ENCODE assay signal across 31 cellular contexts in the genomic region with DNA sequence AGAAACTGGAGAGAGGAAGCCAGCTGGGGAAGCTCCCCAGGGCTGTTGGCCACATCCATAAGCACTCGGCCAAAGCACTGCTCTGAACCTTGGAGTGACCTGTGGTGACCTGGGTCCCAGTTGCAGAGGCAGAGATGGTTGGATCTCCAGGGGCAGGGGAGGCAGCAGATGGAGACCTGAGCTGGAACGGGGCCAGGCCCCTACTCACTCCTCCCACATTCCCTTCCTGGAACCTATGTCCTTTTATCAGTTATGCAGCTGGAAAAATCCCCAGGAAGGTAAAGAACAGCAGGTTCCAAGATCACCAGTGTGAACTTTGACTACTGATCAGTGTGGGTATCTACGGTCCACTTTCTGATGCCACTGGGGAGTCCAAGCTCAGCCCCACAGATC. TPM values are rescaled to one million over a fixed set of nuclear protein-coding genes. Genes with fewer than 3 reads are reported as not detected.
"Had no signal": no experiment of that assay in that cellular context is flagged by ENCODE, and none has a peak within 500 bp of the region (broad histone marks: within the 10 kb centered on the region; RNA-seq: fewer than 3 reads in every experiment).

No MANE protein-coding gene starts in this region.

- ATAC-seq: activated CD4-positive, alpha-beta T cell treated with anti-CD3 and anti-CD28 coated beads for 36 hours; activated CD8-positive, alpha-beta memory T cell treated with anti-CD3 and anti-CD28 coated beads, Interleukin-2, amount 10 ng/mL, durations not matched to agents 7 days and 5 days; activated CD8-positive, alpha-beta T cell treated with anti-CD3 and anti-CD28 coated beads, Interleukin-2, amount 10 ng/mL, durations not matched to agents 7 days and 5 days; foreskin keratinocyte; gastrocnemius medialis; heart left ventricle had no signal

- H3K36me3 ChIP-seq: esophagus muscularis mucosa, gastrocnemius medialis, heart left ventricle had no signal

- H3K9me3 Mint-ChIP-seq: activated CD4-positive, alpha-beta memory T cell treated with anti-CD3 and anti-CD28 coated beads for 36 hours; activated CD4-positive, alpha-beta T cell treated with anti-CD3 and anti-CD28 coated beads, Interleukin-2, amount 10 ng/mL, durations not matched to agents 24 days and 14 days; activated naive CD4-positive, alpha-beta T cell treated with anti-CD3 and anti-CD28 coated beads, Interleukin-2, amount 10 ng/mL, durations not matched to agents 7 days and 5 days had no signal

- H3K36me3 Mint-ChIP-seq: activated CD4-positive, alpha-beta memory T cell treated with anti-CD3 and anti-CD28 coated beads for 36 hours; activated CD8-positive, alpha-beta memory T cell treated with anti-CD3 and anti-CD28 coated beads, Interleukin-2, amount 10 ng/mL, durations not matched to agents 7 days and 5 days; activated naive CD4-positive, alpha-beta T cell treated with anti-CD3 and anti-CD28 coated beads, Interleukin-2, amount 10 ng/mL, durations not matched to agents 7 days and 5 days; activated naive CD8-positive, alpha-beta T cell had no signal

- H3K27ac ChIP-seq: esophagus muscularis mucosa, foreskin keratinocyte, gastrocnemius medialis, heart left ventricle had no signal

- H3K27ac Mint-ChIP-seq: activated CD4-positive, alpha-beta memory T cell treated with anti-CD3 and anti-CD28 coated beads for 36 hours; activated CD4-positive, alpha-beta T cell treated with anti-CD3 and anti-CD28 coated beads for 36 hours; activated CD4-positive, alpha-beta T cell treated with anti-CD3 and anti-CD28 coated beads, Interleukin-2, amount 10 ng/mL, durations not matched to agents 24 days and 14 days; activated CD8-positive, alpha-beta memory T cell treated with anti-CD3 and anti-CD28 coated beads, Interleukin-2, amount 10 ng/mL, durations not matched to agents 7 days and 5 days; activated CD8-positive, alpha-beta T cell treated with anti-CD3 and anti-CD28 coated beads, Interleukin-2, amount 10 ng/mL, durations not matched to agents 7 days and 5 days; activated naive CD4-positive, alpha-beta T cell treated with anti-CD3 and anti-CD28 coated beads, Interleukin-2, amount 10 ng/mL, durations not matched to agents 7 days and 5 days; activated naive CD8-positive, alpha-beta T cell had no signal

- H3K27me3 Mint-ChIP-seq: activated CD8-positive, alpha-beta memory T cell treated with anti-CD3 and anti-CD28 coated beads, Interleukin-2, amount 10 ng/mL, durations not matched to agents 7 days and 5 days had no signal

- H3K4me3 Mint-ChIP-seq: activated CD4-positive, alpha-beta memory T cell treated with anti-CD3 and anti-CD28 coated beads for 36 hours; activated CD4-positive, alpha-beta T cell treated with anti-CD3 and anti-CD28 coated beads for 36 hours; activated CD4-positive, alpha-beta T cell treated with anti-CD3 and anti-CD28 coated beads, Interleukin-2, amount 10 ng/mL, durations not matched to agents 24 days and 14 days; activated CD8-positive, alpha-beta memory T cell treated with anti-CD3 and anti-CD28 coated beads, Interleukin-2, amount 10 ng/mL, durations not matched to agents 7 days and 5 days; activated CD8-positive, alpha-beta T cell treated with anti-CD3 and anti-CD28 coated beads, Interleukin-2, amount 10 ng/mL, durations not matched to agents 7 days and 5 days; activated naive CD4-positive, alpha-beta T cell treated with anti-CD3 and anti-CD28 coated beads, Interleukin-2, amount 10 ng/mL, durations not matched to agents 7 days and 5 days; activated naive CD8-positive, alpha-beta T cell had no signal

- DNase-seq: activated CD4-positive, alpha-beta memory T cell treated with anti-CD3 and anti-CD28 coated beads for 36 hours; activated CD4-positive, alpha-beta T cell treated with anti-CD3 and anti-CD28 coated beads for 36 hours; activated CD4-positive, alpha-beta T cell treated with anti-CD3 and anti-CD28 coated beads, Interleukin-2, amount 10 ng/mL, durations not matched to agents 24 days and 14 days; activated CD4-positive, CD25-positive, alpha-beta regulatory T cell; activated CD4-positive, CD25-positive, alpha-beta regulatory T cell treated with anti-CD3 and anti-CD28 coated beads, Interleukin-2, amount 50 U/mL, for 72 hours; activated CD8-positive, alpha-beta memory T cell treated with anti-CD3 and anti-CD28 coated beads, Interleukin-2, amount 10 ng/mL, durations not matched to agents 7 days and 5 days; activated CD8-positive, alpha-beta memory T cell treated with anti-CD3 and anti-CD28 coated beads, Interleukin-2, amount 50 U/mL, for 4 hours; activated CD8-positive, alpha-beta T cell treated with anti-CD3 and anti-CD28 coated beads, Interleukin-2, amount 10 ng/mL, durations not matched to agents 7 days and 5 days; activated gamma-delta T cell; activated naive CD4-positive, alpha-beta T cell; activated naive CD4-positive, alpha-beta T cell treated with anti-CD3 and anti-CD28 coated beads, Interleukin-2, amount 10 ng/mL, durations not matched to agents 7 days and 5 days; activated T-cell treated with anti-CD3 and anti-CD28 coated beads, Interleukin-2, amount 50 U/mL, for 1 hour; activated T-cell treated with anti-CD3 and anti-CD28 coated beads, Interleukin-2, amount 50 U/mL, for 48 hours; amniotic stem cell; anterior cingulate cortex; caudate nucleus; effector memory CD4-positive, alpha-beta T cell; erythroblast; foreskin keratinocyte; gastrocnemius medialis; glutamatergic neuron; heart left ventricle; T-helper 2 cell had no signal

- FAIRE-seq: astrocyte, colon had no signal

- H3K4me3 ChIP-seq: esophagus muscularis mucosa, gastrocnemius medialis, heart left ventricle had no signal

- H3K4me1 ChIP-seq: foreskin keratinocyte, gastrocnemius medialis had no signal

- H3K4me1 Mint-ChIP-seq: activated CD4-positive, alpha-beta T cell treated with anti-CD3 and anti-CD28 coated beads for 36 hours; activated CD4-positive, alpha-beta T cell treated with anti-CD3 and anti-CD28 coated beads, Interleukin-2, amount 10 ng/mL, durations not matched to agents 24 days and 14 days; activated CD8-positive, alpha-beta memory T cell treated with anti-CD3 and anti-CD28 coated beads, Interleukin-2, amount 10 ng/mL, durations not matched to agents 7 days and 5 days; activated naive CD4-positive, alpha-beta T cell treated with anti-CD3 and anti-CD28 coated beads, Interleukin-2, amount 10 ng/mL, durations not matched to agents 7 days and 5 days had no signal

- H3K9me3 ChIP-seq: gastrocnemius medialis had no signal

RNA-seq across cellular contexts. Expression of a gene that starts 9.6 kb away (rescaled TPM):
- total RNA-seq: activated CD4-positive, alpha-beta memory T cell treated with anti-CD3 and anti-CD28 coated beads for 36 hours; activated CD4-positive, alpha-beta T cell treated with anti-CD3 and anti-CD28 coated beads for 36 hours; activated CD4-positive, alpha-beta T cell treated with anti-CD3 and anti-CD28 coated beads, Interleukin-2, amount 10 ng/mL, durations not matched to agents 24 days and 14 days; activated CD8-positive, alpha-beta memory T cell treated with anti-CD3 and anti-CD28 coated beads for 36 hours; activated CD8-positive, alpha-beta memory T cell treated with anti-CD3 and anti-CD28 coated beads, Interleukin-2, amount 10 ng/mL, durations not matched to agents 7 days and 5 days; activated CD8-positive, alpha-beta T cell treated with anti-CD3 and anti-CD28 coated beads, Interleukin-2, amount 10 ng/mL, durations not matched to agents 7 days and 5 days; astrocyte; chondrocyte; dermis microvascular lymphatic vessel endothelial cell; esophagus muscularis mucosa; foreskin keratinocyte; gastrocnemius medialis; T-helper 1 cell treated with Interleukin-12 subunit alpha and Interleukin-12 subunit beta and Interleukin-4 antibody, amounts not matched to agents 30 ng/mL and 1 ng/mL, for 36 hours had no signal
- polyA plus RNA-seq: foreskin keratinocyte had no signal

RNA-seq across cellular contexts. Expression of a gene that starts 20.4 kb away (rescaled TPM):
- total RNA-seq: activated CD4-positive, alpha-beta memory T cell treated with anti-CD3 and anti-CD28 coated beads for 36 hours; activated CD4-positive, alpha-beta T cell treated with anti-CD3 and anti-CD28 coated beads for 36 hours; activated CD4-positive, alpha-beta T cell treated with anti-CD3 and anti-CD28 coated beads, Interleukin-2, amount 10 ng/mL, durations not matched to agents 24 days and 14 days; activated CD8-positive, alpha-beta memory T cell treated with anti-CD3 and anti-CD28 coated beads for 36 hours; activated CD8-positive, alpha-beta memory T cell treated with anti-CD3 and anti-CD28 coated beads, Interleukin-2, amount 10 ng/mL, durations not matched to agents 7 days and 5 days; activated CD8-positive, alpha-beta T cell treated with anti-CD3 and anti-CD28 coated beads, Interleukin-2, amount 10 ng/mL, durations not matched to agents 7 days and 5 days; astrocyte; chondrocyte; dermis microvascular lymphatic vessel endothelial cell; esophagus muscularis mucosa; foreskin keratinocyte; gastrocnemius medialis; T-helper 1 cell treated with Interleukin-12 subunit alpha and Interleukin-12 subunit beta and Interleukin-4 antibody, amounts not matched to agents 30 ng/mL and 1 ng/mL, for 36 hours had no signal
- polyA plus RNA-seq: foreskin keratinocyte had no signal
